22 cellular contexts compared by ENCODE assay signal in genomic region chr2:185174353-185174752, GRCh38.
"Had no signal": no experiment of that assay in that cellular context is flagged by ENCODE, and none has a peak within 500 bp of the region (broad histone marks: within the 10 kb centered on the region; RNA-seq: fewer than 3 reads in every experiment).

No MANE protein-coding gene starts in this region.

- H3K4me3 ChIP-seq: MG63 had no signal

- H3K27ac ChIP-seq: HL-60, RWPE1 had no signal

- H3K9ac ChIP-seq: SK-N-SH had no signal

- ATAC-seq: Panc1 had no signal

- H3K9me3 ChIP-seq: MG63, SK-N-SH had no signal

- H3K4me2 ChIP-seq: SK-N-SH had no signal

- DNase-seq: KBM-7, MG63, NCI-H1092, NCI-H1105 treated with DMSO at 0.1 percent for 48 hours, NCI-H1417 treated with DMSO at 0.1 percent for 48 hours, NCI-H146, NCI-H1694 treated with DMSO at 0.1 percent for 48 hours, NCI-H1930, NCI-H2081, NCI-H2107, NCI-H226, NCI-H446, NCI-H510A, NCI-H524 treated with DMSO at 0.1 percent for 48 hours, NCI-H69, NCI-H774, SHP77, SK-N-SH, SW 1271 had no signal

- H3K36me3 ChIP-seq: MG63 had no signal

- H3K27me3 ChIP-seq: MG63 had no signal
